ENCODE assay signal across 9 cellular contexts in genomic region chr1:89907669-89908293, GRCh38.
A peak's percentile ranks its signal among the peaks of the same experiment; 100 is the strongest.
DNase-seq lines count a peak whose midpoint lies in the region; ATAC-seq and TF ChIP-seq lines count a peak whose summit lies in the region.
"Had no signal": no experiment of that assay in that cellular context is flagged by ENCODE, and none has a peak within 500 bp of the region (broad histone marks: within the 10 kb centered on the region; RNA-seq: fewer than 3 reads in every experiment).

No MANE protein-coding gene starts in this region.

- no peak overlapping the region for H3K4me3 ChIP-seq in MG63

- TF ChIP-seq CTCF in osteocyte (IDR thresholded peaks at IDR 0.05), result no peak

- H3K4me3 Mint-ChIP-seq in osteocyte (ENCODE audit: unreplicated experiment), result no peak overlapping the region

- DNase-seq in NCI-H2171 treated with DMSO at 0.1 percent for 48 hours (lab: John Stamatoyannopoulos, UW), result peak; percentile 10
- DNase-seq in NCI-H2171 (lab: John Stamatoyannopoulos, UW), result no peak
- peak; percentile 42 for DNase-seq in MG63
- no peak for DNase-seq in caudate nucleus (lab: John Stamatoyannopoulos, UW)
- no peak for DNase-seq in osteocyte (ENCODE audit: extremely low spot score, unreplicated experiment)
- no peak for DNase-seq in RPMI8226
- no peak for DNase-seq in NCI-H1417 (lab: John Stamatoyannopoulos, UW)
- DNase-seq: 8988T had no signal

- H3K27ac ChIP-seq in caudate nucleus (ENCODE audit: low read depth, low read length), result peak overlapping the region; percentile 24

- H3K36me3 ChIP-seq in MG63, result peaks cover 6% of the 10 kb centered on the region

- H3K36me3 Mint-ChIP-seq in osteocyte (ENCODE audit: unreplicated experiment), result no peaks in the 10 kb centered on the region

- H3K27ac Mint-ChIP-seq in osteocyte (ENCODE audit: unreplicated experiment), result peak overlapping the region; percentile 97

- no peaks in the 10 kb centered on the region for H3K27me3 ChIP-seq in MG63

- H3K4me1 Mint-ChIP-seq in osteocyte (ENCODE audit: unreplicated experiment), result peaks cover 88% of the 10 kb centered on the region

- ATAC-seq in GM18907 (IDR thresholded peaks at IDR 0.05; ENCODE audit: unreplicated experiment), result no peak

- H3K9me3 ChIP-seq in MG63, result no peaks in the 10 kb centered on the region

- no peaks in the 10 kb centered on the region for H3K9me3 Mint-ChIP-seq in osteocyte (ENCODE audit: unreplicated experiment)

- H3K27me3 Mint-ChIP-seq in osteocyte (ENCODE audit: unreplicated experiment), result no peaks in the 10 kb centered on the region

Comparison
In these comparisons a context has a peak if more than half of its experiments do, and no peak if none do; other contexts are left out.
1. DNase-seq: peak in NCI-H2171 treated with DMSO at 0.1 percent for 48 hours (single experiment) and MG63 (single experiment); none in NCI-H2171 (single experiment), caudate nucleus (0 of 61), osteocyte (single experiment), RPMI8226 (single experiment) and NCI-H1417 (0 of 3).